1 cellular context compared by ENCODE assay signal in genomic region chr19:44657211-44657921, GRCh38.
A peak's percentile ranks its signal among the peaks of the same experiment; 100 is the strongest.
TF ChIP-seq lines count a peak whose summit lies in the region.

No MANE protein-coding gene starts in this region.

TF ChIP-seq in K562, 482 proteins besides CTCF, POLR2A, EP300 and RAD21 (continued from another document and continues in another):
- TF ChIP-seq AFF1 (IDR thresholded peaks at IDR 0.05; ENCODE audit: low read depth in 1 of 2, partially characterized antibody in 2 of 2) (no peak), E4F1 (CRISPR knock-in tag; IDR thresholded peaks at IDR 0.05; ENCODE audit: borderline replicate concordance) (no peak), MITF (IDR thresholded peaks at IDR 0.05) (no peak), FOXO4 (CRISPR knock-in tag; IDR thresholded peaks at IDR 0.05) (no peak), PHF20 (IDR thresholded peaks at IDR 0.05; ENCODE audit: partially characterized antibody) (no peak), RNF2 (IDR thresholded peaks at IDR 0.05) (no peak), RCOR1 (IDR thresholded peaks at IDR 0.05; ENCODE audit: borderline replicate concordance in 1 of 2, low read depth in 2 of 2, low read length in 2 of 2) (no peak), GATAD2A (IDR thresholded peaks at IDR 0.05) (no peak), CHD1 (IDR thresholded peaks at IDR 0.05; ENCODE audit: low read length) (no peak), ZNF511 (CRISPR knock-in tag; IDR thresholded peaks at IDR 0.05) (no peak), NFE2 (IDR thresholded peaks at IDR 0.05; ENCODE audit: low read depth) (no peak), XRCC5 (IDR thresholded peaks at IDR 0.05; ENCODE audit: low read depth, low read length) (no peak), PTBP1 (IDR thresholded peaks at IDR 0.05; ENCODE audit: low read depth, low read length) (no peak), CREBBP (IDR thresholded peaks at IDR 0.05; ENCODE audit: low read depth, low read length) (no peak), ZNF717 (CRISPR knock-in tag; IDR thresholded peaks at IDR 0.05) (no peak), PHTF2 (CRISPR knock-in tag; IDR thresholded peaks at IDR 0.05) (no peak), ZNF354B (CRISPR knock-in tag; IDR thresholded peaks at IDR 0.05) (no peak), HOXB6 (CRISPR knock-in tag; IDR thresholded peaks at IDR 0.05; ENCODE audit: borderline replicate concordance) (no peak), CHD2 (IDR thresholded peaks at IDR 0.05; ENCODE audit: low read depth, low read length) (no peak), MLX (CRISPR knock-in tag; conservative IDR thresholded peaks at IDR 0.05) (no peak), ZNF175 (CRISPR knock-in tag; IDR thresholded peaks at IDR 0.05; ENCODE audit: low read depth) (no peak), CC2D1A (IDR thresholded peaks at IDR 0.05) (peak; percentile 32; the same call in 1 of the 2 replicates), ETS1 (conservative IDR thresholded peaks at IDR 0.05; ENCODE audit: control insufficient read depth, low read depth, low read length) (no peak), ZBTB7A (IDR thresholded peaks at IDR 0.05; ENCODE audit: borderline replicate concordance, control insufficient read depth, low read depth, low read length) (peak; percentile 33; the same call in 1 of the 2 replicates), CBX2 (IDR thresholded peaks at IDR 0.05; ENCODE audit: insufficient read depth, low read length, poor library complexity, severe bottlenecking) (no peak), CHCHD3 (CRISPR knock-in tag; IDR thresholded peaks at IDR 0.05) (no peak), HDGF (IDR thresholded peaks at IDR 0.05) (no peak), POLR2G (IDR thresholded peaks at IDR 0.05; ENCODE audit: low read depth, low read length) (0 out of 2 replicates have a peak, but pooled peaks have one; percentile 36), ZKSCAN3 (CRISPR knock-in tag; IDR thresholded peaks at IDR 0.05) (no peak), CBX8 (IDR thresholded peaks at IDR 0.05; ENCODE audit: borderline replicate concordance, extremely low read depth, low read depth, low read length, poor library complexity, severe bottlenecking) (no peak), RBM15 (IDR thresholded peaks at IDR 0.05; ENCODE audit: insufficient read depth, low read length) (no peak), GATAD2B (IDR thresholded peaks at IDR 0.05; ENCODE audit: borderline replicate concordance) (no peak), TCF7L2 (IDR thresholded peaks at IDR 0.05; ENCODE audit: low read depth, low read length) (no peak), ZNF134 (CRISPR knock-in tag; conservative IDR thresholded peaks at IDR 0.05) (no peak), REST (CRISPR knock-in tag; IDR thresholded peaks at IDR 0.05; ENCODE audit: low read depth) (no peak)
